In genomic region chr15:45131510-45131909, GRCh38 we compare ENCODE assay signal across 33 cellular contexts. TPM values are rescaled to one million over a fixed set of nuclear protein-coding genes. Genes with fewer than 3 reads are reported as not detected.
"Had no signal": no experiment of that assay in that cellular context is flagged by ENCODE, and none has a peak within 500 bp of the region (broad histone marks: within the 10 kb centered on the region; RNA-seq: fewer than 3 reads in every experiment).

No MANE protein-coding gene starts in this region.

- H3K9me3 Mint-ChIP-seq: central memory CD8-positive, alpha-beta T cell; dendritic cell treated with granulocyte-macrophage colony-stimulating factor and Interleukin-4, amounts not matched to agents 40 ng/mL and 50 ng/mL, for 4 days; mesothelial cell of epicardium; natural killer cell treated with Interleukin-12 subunit alpha and Interleukin-12 subunit beta and Interleukin-15 and Interleukin-18, amount 100 ng/mL, for 72 hours; neural crest cell; stimulated activated naive B cell treated with anti-CD40 and anti-IgM and Interleukin-4, amounts not matched to agents 10 μg/mL and 1 μg/mL and 100 μg/mL, for 72 hours; stimulated activated naive CD8-positive, alpha-beta T cell treated with anti-CD3 and anti-CD28 coated beads, Interleukin-15, Interleukin-2, amounts not matched to agents 100 ng/mL and 50 ng/mL, for 24 hours had no signal

- H3K27ac ChIP-seq: cardiac muscle cell, colonic mucosa, gastrocnemius medialis, left ventricle myocardium inferior, neutrophil, parathyroid adenoma, psoas muscle, thoracic aorta, transverse colon had no signal

- H3K9me3 ChIP-seq: colonic mucosa, gastrocnemius medialis, left ventricle myocardium inferior, mucosa of descending colon, neutrophil, psoas muscle, thoracic aorta, transverse colon had no signal

- H3K36me3 Mint-ChIP-seq: mesothelial cell of epicardium; natural killer cell treated with Interleukin-12 subunit alpha and Interleukin-12 subunit beta and Interleukin-15 and Interleukin-18, amount 100 ng/mL, for 72 hours; stimulated activated naive B cell treated with anti-CD40 and anti-IgM and Interleukin-4, amounts not matched to agents 10 μg/mL and 1 μg/mL and 100 μg/mL, for 72 hours had no signal

- H3K4me3 ChIP-seq: cardiac muscle cell, colonic mucosa, gastrocnemius medialis, left ventricle myocardium inferior, mucosa of descending colon, psoas muscle, thoracic aorta, transverse colon had no signal

- DNase-seq: colonic mucosa; effector CD8-positive, alpha-beta T cell; foreskin fibroblast; gastrocnemius medialis; head of caudate nucleus; kidney; left cardiac atrium; left ventricle myocardium inferior; mesenchymal stem cell; mucosa of descending colon; naive B cell; psoas muscle; right cardiac atrium; stimulated activated CD4-positive, alpha-beta T cell treated with anti-CD3 and anti-CD28 coated beads, Interleukin-15, amount 100 ng/mL, for 24 hours; stimulated activated CD4-positive, alpha-beta T cell treated with anti-CD3 and anti-CD28 coated beads, Interleukin-2, amount 100 ng/mL, for 48 hours; stimulated activated naive B cell treated with anti-CD40 and anti-IgM and Interleukin-4, amounts not matched to agents 10 μg/mL and 1 μg/mL and 100 μg/mL, for 72 hours; transverse colon had no signal

- H3K4me1 ChIP-seq: gastrocnemius medialis, parathyroid adenoma had no signal

- H3K36me3 ChIP-seq: cardiac muscle cell, colonic mucosa, gastrocnemius medialis, left ventricle myocardium inferior, neutrophil, thoracic aorta, transverse colon had no signal

- ATAC-seq: esophagus mucosa; gastrocnemius medialis; left cardiac atrium; mucosa of descending colon; natural killer cell treated with Interleukin-12 subunit alpha and Interleukin-12 subunit beta and Interleukin-15 and Interleukin-18, amount 100 ng/mL, for 72 hours; psoas muscle; right cardiac atrium; stimulated activated naive B cell treated with anti-CD40 and anti-IgM and Interleukin-4, amounts not matched to agents 10 μg/mL and 1 μg/mL and 100 μg/mL, for 72 hours had no signal

- H3K4me3 Mint-ChIP-seq: central memory CD8-positive, alpha-beta T cell; dendritic cell treated with granulocyte-macrophage colony-stimulating factor and Interleukin-4, amounts not matched to agents 40 ng/mL and 50 ng/mL, for 4 days; mesothelial cell of epicardium; natural killer cell treated with Interleukin-12 subunit alpha and Interleukin-12 subunit beta and Interleukin-15 and Interleukin-18, amount 100 ng/mL, for 72 hours; neural crest cell; stimulated activated naive B cell treated with anti-CD40 and anti-IgM and Interleukin-4, amounts not matched to agents 10 μg/mL and 1 μg/mL and 100 μg/mL, for 72 hours; stimulated activated naive CD8-positive, alpha-beta T cell treated with anti-CD3 and anti-CD28 coated beads, Interleukin-15, Interleukin-2, amounts not matched to agents 100 ng/mL and 50 ng/mL, for 24 hours had no signal

- H3K27ac Mint-ChIP-seq: dendritic cell treated with granulocyte-macrophage colony-stimulating factor and Interleukin-4, amounts not matched to agents 40 ng/mL and 50 ng/mL, for 4 days; mesothelial cell of epicardium; naive B cell; natural killer cell treated with Interleukin-12 subunit alpha and Interleukin-12 subunit beta and Interleukin-15 and Interleukin-18, amount 100 ng/mL, for 72 hours; stimulated activated naive B cell treated with anti-CD40 and anti-IgM and Interleukin-4, amounts not matched to agents 10 μg/mL and 1 μg/mL and 100 μg/mL, for 72 hours; stimulated activated naive CD8-positive, alpha-beta T cell treated with anti-CD3 and anti-CD28 coated beads, Interleukin-15, Interleukin-2, amounts not matched to agents 100 ng/mL and 50 ng/mL, for 24 hours had no signal

RNA-seq across cellular contexts. Expression of gene DUOX1, which starts 1.7 kb away (rescaled TPM):
- total RNA-seq: chondrocyte, glomerular endothelial cell, lung microvascular endothelial cell, neural crest cell had no signal

RNA-seq across cellular contexts. Expression of gene DUOXA1, which starts 1.8 kb away (rescaled TPM):
- total RNA-seq: gastrocnemius medialis; glomerular endothelial cell; lung microvascular endothelial cell; natural killer cell treated with Interleukin-12 subunit alpha and Interleukin-12 subunit beta and Interleukin-15 and Interleukin-18, amount 100 ng/mL, for 72 hours; neural crest cell; renal cortical epithelial cell had no signal

RNA-seq across cellular contexts. Expression of gene DUOXA2, which starts 17.4 kb away (rescaled TPM):
- total RNA-seq: cardiac muscle cell, chondrocyte, gastrocnemius medialis, glomerular endothelial cell, kidney, left cardiac atrium, left ventricle myocardium inferior, lung microvascular endothelial cell, mesothelial cell of epicardium, neural crest cell, omental fat pad, psoas muscle, renal cortical epithelial cell, right cardiac atrium, thoracic aorta had no signal

RNA-seq across cellular contexts. Expression of gene DUOX2, which starts 17.5 kb away (rescaled TPM):
- total RNA-seq: chondrocyte, gastrocnemius medialis, glomerular endothelial cell, lung microvascular endothelial cell had no signal
